In genomic region chrX:47283015-47283771, GRCh38 we compare ENCODE assay signal across 9 cellular contexts. TPM values are rescaled to one million over a fixed set of nuclear protein-coding genes. Genes with fewer than 3 reads are reported as not detected.
A peak's percentile ranks its signal among the peaks of the same experiment; 100 is the strongest.
DNase-seq lines count a peak whose midpoint lies in the region; ATAC-seq and TF ChIP-seq lines count a peak whose summit lies in the region.
"Had no signal": no experiment of that assay in that cellular context is flagged by ENCODE, and none has a peak within 500 bp of the region (broad histone marks: within the 10 kb centered on the region; RNA-seq: fewer than 3 reads in every experiment).

No MANE protein-coding gene starts in this region.

- no peak overlapping the region for H3K4me3 ChIP-seq in fibroblast of pulmonary artery (replicated peaks; ENCODE audit: low read depth, low read length)
- peak overlapping the region; percentile 31 for H3K4me3 ChIP-seq in thoracic aorta
- no peak overlapping the region for H3K4me3 ChIP-seq in colonic mucosa
- H3K4me3 ChIP-seq in right cardiac atrium (ENCODE audit: low read length), result no peak overlapping the region

- H3K27me3 Mint-ChIP-seq in activated naive CD4-positive, alpha-beta T cell treated with anti-CD3 and anti-CD28 coated beads for 36 hours (ENCODE audit: low read depth), result no peaks in the 10 kb centered on the region
- H3K27me3 Mint-ChIP-seq: CD4-positive, alpha-beta T cell had no signal

- ATAC-seq in thoracic aorta (ENCODE audit: insufficient number of reproducible peaks, low FRiP score, low read depth), result no peak
- ATAC-seq in HG02885 (IDR thresholded peaks at IDR 0.05; ENCODE audit: poor library complexity, unreplicated experiment), result no peak
- no peak for ATAC-seq in right cardiac atrium

- H3K36me3 Mint-ChIP-seq in activated naive CD4-positive, alpha-beta T cell treated with anti-CD3 and anti-CD28 coated beads for 36 hours (ENCODE audit: low read depth), result no peaks in the 10 kb centered on the region

- intact Hi-C loops in activated naive CD4-positive, alpha-beta T cell treated with anti-CD3 and anti-CD28 coated beads for 36 hours (cut with micrococcal nuclease), result no loop called here
- intact Hi-C loops in colonic mucosa (cut with DNase I), result no loop called here
- intact Hi-C loops in right cardiac atrium (cut with DNase I), result no loop called here

- H3K4me1 ChIP-seq in thoracic aorta (ENCODE audit: control insufficient read depth in 1 of 2, low read depth in 2 of 2), result no peaks in the 10 kb centered on the region
- no peaks in the 10 kb centered on the region for H3K4me1 ChIP-seq in colonic mucosa
- H3K4me1 ChIP-seq in right cardiac atrium (ENCODE audit: control insufficient read depth, insufficient read depth, low read length), result no peaks in the 10 kb centered on the region

- H3K27ac Mint-ChIP-seq in activated naive CD4-positive, alpha-beta T cell treated with anti-CD3 and anti-CD28 coated beads for 36 hours, result no peak overlapping the region
- H3K27ac Mint-ChIP-seq: CD4-positive, alpha-beta T cell had no signal

- 46% methylated on average over 18 of the region's 18 CpGs for WGBS in right cardiac atrium

- H3K27me3 ChIP-seq in thoracic aorta (replicated peaks; ENCODE audit: insufficient read depth), result no peaks in the 10 kb centered on the region
- H3K27me3 ChIP-seq in colonic mucosa, result peaks cover 5% of the 10 kb centered on the region
- H3K27me3 ChIP-seq in right cardiac atrium (ENCODE audit: control insufficient read depth, insufficient read depth), result no peaks in the 10 kb centered on the region

- H3K36me3 ChIP-seq in thoracic aorta, result no peaks in the 10 kb centered on the region
- no peaks in the 10 kb centered on the region for H3K36me3 ChIP-seq in colonic mucosa

- H3K4me3 Mint-ChIP-seq in activated naive CD4-positive, alpha-beta T cell treated with anti-CD3 and anti-CD28 coated beads for 36 hours, result no peak overlapping the region
- H3K4me3 Mint-ChIP-seq: CD4-positive, alpha-beta T cell had no signal

- no peak overlapping the region for H3K27ac ChIP-seq in thoracic aorta
- no peak overlapping the region for H3K27ac ChIP-seq in colonic mucosa
- H3K27ac ChIP-seq in right cardiac atrium (ENCODE audit: low read length), result no peak overlapping the region

- CTCF ChIA-PET in activated naive CD4-positive, alpha-beta T cell treated with anti-CD3 and anti-CD28 coated beads for 36 hours (lab: Charles Lee), result no interaction called here

- TF ChIP-seq CTCF in fibroblast of pulmonary artery (IDR thresholded peaks at IDR 0.05; ENCODE audit: low read length, missing control alignments), result no peak
- no peak for TF ChIP-seq CTCF in thoracic aorta (IDR thresholded peaks at IDR 0.05)
- no peak for TF ChIP-seq CTCF in colonic mucosa (IDR thresholded peaks at IDR 0.05)

- H3K9me3 Mint-ChIP-seq in activated naive CD4-positive, alpha-beta T cell treated with anti-CD3 and anti-CD28 coated beads for 36 hours, result no peaks in the 10 kb centered on the region
- H3K9me3 Mint-ChIP-seq: CD4-positive, alpha-beta T cell had no signal

- no peaks in the 10 kb centered on the region for H3K9me3 ChIP-seq in thoracic aorta
- no peaks in the 10 kb centered on the region for H3K9me3 ChIP-seq in colonic mucosa
- H3K9me3 ChIP-seq in right cardiac atrium (ENCODE audit: control insufficient read depth, low read length), result no peaks in the 10 kb centered on the region

- peak; percentile 8 for DNase-seq in activated naive CD4-positive, alpha-beta T cell treated with anti-CD3 and anti-CD28 coated beads for 36 hours
- no peak for DNase-seq in activated naive CD4-positive, alpha-beta T cell (lab: John Stamatoyannopoulos, UW)
- DNase-seq in NCI-H69 (lab: John Stamatoyannopoulos, UW), result peak; percentile 65
- peak; percentile 74 for DNase-seq in fibroblast of pulmonary artery (ENCODE audit: low read depth)
- DNase-seq in thoracic aorta (ENCODE audit: low spot score), result no peak
- no peak for DNase-seq in colonic mucosa
- DNase-seq in right cardiac atrium, result no peak
- DNase-seq: CD4-positive, alpha-beta T cell had no signal

- no peaks in the 10 kb centered on the region for H3K4me1 Mint-ChIP-seq in activated naive CD4-positive, alpha-beta T cell treated with anti-CD3 and anti-CD28 coated beads for 36 hours (ENCODE audit: low read depth)

- no peak overlapping the region for H3K9ac ChIP-seq in colonic mucosa (ENCODE audit: low read depth in 2 of 2, low read length in 2 of 2)

RNA-seq across cellular contexts. Expression of gene USP11, which starts 50.4 kb away (rescaled TPM):
- 10 to 100 TPM; 12.2 to 12.4 TPM for total RNA-seq in activated naive CD4-positive, alpha-beta T cell treated with anti-CD3 and anti-CD28 coated beads for 36 hours
- total RNA-seq in thoracic aorta (10 to 100 TPM; 50.8 to 68.6 TPM), colonic mucosa (10 to 100 TPM; 20.7 to 22.9 TPM), right cardiac atrium (10 to 100 TPM; 59.6 to 70.4 (median 60.9) TPM)
- 28.3 TPM for polyA plus RNA-seq in right cardiac atrium

Comparison
In these comparisons a context has a peak if more than half of its experiments do, and no peak if none do; other contexts are left out.
1. DNase-seq: peak in activated naive CD4-positive, alpha-beta T cell treated with anti-CD3 and anti-CD28 coated beads for 36 hours (single experiment), NCI-H69 (single experiment) and fibroblast of pulmonary artery (single experiment); none in activated naive CD4-positive, alpha-beta T cell (0 of 4), thoracic aorta (single experiment), colonic mucosa (single experiment) and right cardiac atrium (0 of 3).